ENCODE assay signal across 10 cellular contexts in genomic region chr9:127505396-127506116, GRCh38. TPM values are rescaled to one million over a fixed set of nuclear protein-coding genes. Genes with fewer than 3 reads are reported as not detected.
A peak's percentile ranks its signal among the peaks of the same experiment; 100 is the strongest.
DNase-seq lines count a peak whose midpoint lies in the region; ATAC-seq and TF ChIP-seq lines count a peak whose summit lies in the region.
"Had no signal": no experiment of that assay in that cellular context is flagged by ENCODE, and none has a peak within 500 bp of the region (broad histone marks: within the 10 kb centered on the region; RNA-seq: fewer than 3 reads in every experiment).

No MANE protein-coding gene starts in this region.

- no peaks in the 10 kb centered on the region for H3K27me3 Mint-ChIP-seq in activated T-helper 1 cell treated with anti-CD3 and anti-CD28 coated beads, Interleukin-12 subunit alpha, Interleukin-12 subunit beta, Interleukin-2, Interleukin-4 antibody, amounts not matched to agents 30 ng/mL and 10 ng/mL and 1 ng/mL, durations not matched to agents 14 hours and 24 hours and 36 hours (ENCODE audit: insufficient read depth)

- H3K4me3 ChIP-seq in GM06990 (replicated peaks; ENCODE audit: low read depth, low read length), result no peak overlapping the region
- no peak overlapping the region for H3K4me3 ChIP-seq in LNCaP clone FGC (ENCODE audit: low read depth, low read length)
- H3K4me3 ChIP-seq in right cardiac atrium (ENCODE audit: low read length), result no peak overlapping the region
- H3K4me3 ChIP-seq: SK-N-MC had no signal

- no peaks in the 10 kb centered on the region; the same call in 1 of the 2 replicates for H3K36me3 ChIP-seq in GM06990 (ENCODE audit: control insufficient read depth, insufficient read depth, low read length)

- no peak overlapping the region for H3K27ac ChIP-seq in right cardiac atrium (ENCODE audit: low read length)
- H3K27ac ChIP-seq: SK-N-MC had no signal

- peaks cover 5% of the 10 kb centered on the region for H3K4me1 Mint-ChIP-seq in activated T-helper 1 cell treated with anti-CD3 and anti-CD28 coated beads, Interleukin-12 subunit alpha, Interleukin-12 subunit beta, Interleukin-2, Interleukin-4 antibody, amounts not matched to agents 30 ng/mL and 10 ng/mL and 1 ng/mL, durations not matched to agents 14 hours and 24 hours and 36 hours (ENCODE audit: low read depth)
- no peaks in the 10 kb centered on the region for H3K4me1 Mint-ChIP-seq in stimulated activated effector memory CD8-positive, alpha-beta T cell treated with anti-CD3 and anti-CD28 coated beads, Interleukin-12 subunit alpha, Interleukin-12 subunit beta, amount 100 ng/mL, for 72 hours

- 71% methylated on average over 16 of the region's 16 CpGs for WGBS in right cardiac atrium

- H3K27me3 ChIP-seq in GM06990 (replicated peaks; ENCODE audit: control insufficient read depth, insufficient read depth, low read length) (no peaks in the 10 kb centered on the region), right cardiac atrium (ENCODE audit: control insufficient read depth, insufficient read depth) (no peaks in the 10 kb centered on the region)

- no peak overlapping the region for H3K4me3 Mint-ChIP-seq in activated T-helper 1 cell treated with anti-CD3 and anti-CD28 coated beads, Interleukin-12 subunit alpha, Interleukin-12 subunit beta, Interleukin-2, Interleukin-4 antibody, amounts not matched to agents 30 ng/mL and 10 ng/mL and 1 ng/mL, durations not matched to agents 14 hours and 24 hours and 36 hours
- H3K4me3 Mint-ChIP-seq in stimulated activated effector memory CD8-positive, alpha-beta T cell treated with anti-CD3 and anti-CD28 coated beads, Interleukin-12 subunit alpha, Interleukin-12 subunit beta, amount 100 ng/mL, for 72 hours, result no peak overlapping the region

- TF ChIP-seq CTCF in GM06990 (IDR thresholded peaks at IDR 0.05; ENCODE audit: insufficient read depth, low read length, poor library complexity, severe bottlenecking), result peak; percentile 71
- TF ChIP-seq CTCF in LNCaP clone FGC (IDR thresholded peaks at IDR 0.05; ENCODE audit: control insufficient read depth, extremely low read depth, insufficient read depth), result peak; percentile 51

- H3K9me3 Mint-ChIP-seq in activated T-helper 1 cell treated with anti-CD3 and anti-CD28 coated beads, Interleukin-12 subunit alpha, Interleukin-12 subunit beta, Interleukin-2, Interleukin-4 antibody, amounts not matched to agents 30 ng/mL and 10 ng/mL and 1 ng/mL, durations not matched to agents 14 hours and 24 hours and 36 hours, result no peaks in the 10 kb centered on the region
- H3K9me3 Mint-ChIP-seq in stimulated activated effector memory CD8-positive, alpha-beta T cell treated with anti-CD3 and anti-CD28 coated beads, Interleukin-12 subunit alpha, Interleukin-12 subunit beta, amount 100 ng/mL, for 72 hours, result no peaks in the 10 kb centered on the region

- peaks cover 2% of the 10 kb centered on the region for H3K36me3 Mint-ChIP-seq in activated T-helper 1 cell treated with anti-CD3 and anti-CD28 coated beads, Interleukin-12 subunit alpha, Interleukin-12 subunit beta, Interleukin-2, Interleukin-4 antibody, amounts not matched to agents 30 ng/mL and 10 ng/mL and 1 ng/mL, durations not matched to agents 14 hours and 24 hours and 36 hours (ENCODE audit: low read depth)
- peaks cover 19% of the 10 kb centered on the region for H3K36me3 Mint-ChIP-seq in stimulated activated effector memory CD8-positive, alpha-beta T cell treated with anti-CD3 and anti-CD28 coated beads, Interleukin-12 subunit alpha, Interleukin-12 subunit beta, amount 100 ng/mL, for 72 hours

- H3K9me3 ChIP-seq in right cardiac atrium (ENCODE audit: control insufficient read depth, low read length), result no peaks in the 10 kb centered on the region

- intact Hi-C loops in activated T-helper 1 cell treated with anti-CD3 and anti-CD28 coated beads, Interleukin-12 subunit alpha, Interleukin-12 subunit beta, Interleukin-2, Interleukin-4 antibody, amounts not matched to agents 30 ng/mL and 10 ng/mL and 1 ng/mL, durations not matched to agents 14 hours and 24 hours and 36 hours (cut with micrococcal nuclease), result loop anchor here (2.0 kb wide), 1 partner anchor 415 kb away; no protein-coding TSS in a partner anchor
- intact Hi-C loops in right cardiac atrium (cut with DNase I), result loop anchor here (2.0 to 10.0 kb wide), 2 partner anchors 81 to 419 kb away; no protein-coding TSS in a partner anchor

- H3K4me1 ChIP-seq in right cardiac atrium (ENCODE audit: control insufficient read depth, insufficient read depth, low read length), result no peaks in the 10 kb centered on the region

- H3K27ac Mint-ChIP-seq in activated T-helper 1 cell treated with anti-CD3 and anti-CD28 coated beads, Interleukin-12 subunit alpha, Interleukin-12 subunit beta, Interleukin-2, Interleukin-4 antibody, amounts not matched to agents 30 ng/mL and 10 ng/mL and 1 ng/mL, durations not matched to agents 14 hours and 24 hours and 36 hours, result no peak overlapping the region
- H3K27ac Mint-ChIP-seq in stimulated activated effector memory CD8-positive, alpha-beta T cell treated with anti-CD3 and anti-CD28 coated beads, Interleukin-12 subunit alpha, Interleukin-12 subunit beta, amount 100 ng/mL, for 72 hours, result peak overlapping the region; percentile 52

- ATAC-seq in right cardiac atrium (peak; percentile 25 to 47), GM21529 (IDR thresholded peaks at IDR 0.05; ENCODE audit: unreplicated experiment) (no peak)
- ATAC-seq in stimulated activated effector memory CD8-positive, alpha-beta T cell treated with anti-CD3 and anti-CD28 coated beads, Interleukin-12 subunit alpha, Interleukin-12 subunit beta, amount 100 ng/mL, for 72 hours, result peak; percentile 44

- DNase-seq in GM06990 (ENCODE audit: extremely low read depth, insufficient read length), result no peak
- no peak for DNase-seq in LNCaP clone FGC (ENCODE audit: low read depth)
- DNase-seq in activated T-helper 1 cell treated with anti-CD3 and anti-CD28 coated beads, Interleukin-12 subunit alpha, Interleukin-12 subunit beta, Interleukin-2, Interleukin-4 antibody, amounts not matched to agents 30 ng/mL and 10 ng/mL and 1 ng/mL, durations not matched to agents 14 hours and 24 hours and 36 hours (ENCODE audit: low spot score), result peak; percentile 7
- peak; percentile 36 to 76 (median 68) for DNase-seq in right cardiac atrium
- peak; percentile 24 to 61 for DNase-seq in stimulated activated effector memory CD8-positive, alpha-beta T cell treated with anti-CD3 and anti-CD28 coated beads, Interleukin-12 subunit alpha, Interleukin-12 subunit beta, amount 100 ng/mL, for 72 hours (ENCODE audit: low spot score in 2 of 2)
- no peak for DNase-seq in retina
- no peak for DNase-seq in T1000 (lab: John Stamatoyannopoulos, UW)
- DNase-seq: left cardiac atrium had no signal

RNA-seq across cellular contexts. Expression of gene LRSAM1, which starts 54.2 kb away (rescaled TPM):
- total RNA-seq in activated T-helper 1 cell treated with anti-CD3 and anti-CD28 coated beads, Interleukin-12 subunit alpha, Interleukin-12 subunit beta, Interleukin-2, Interleukin-4 antibody, amounts not matched to agents 30 ng/mL and 10 ng/mL and 1 ng/mL, durations not matched to agents 14 hours and 24 hours and 36 hours, result 23.8 and 25.8 TPM in 2 replicates
- 10 to 100 TPM; 14.4 to 23.3 (median 21.1) TPM for total RNA-seq in right cardiac atrium
- 23.8 TPM for polyA plus RNA-seq in right cardiac atrium

RNA-seq across cellular contexts. Expression of gene RPL12, which starts 54.4 kb away (rescaled TPM):
- total RNA-seq in activated T-helper 1 cell treated with anti-CD3 and anti-CD28 coated beads, Interleukin-12 subunit alpha, Interleukin-12 subunit beta, Interleukin-2, Interleukin-4 antibody, amounts not matched to agents 30 ng/mL and 10 ng/mL and 1 ng/mL, durations not matched to agents 14 hours and 24 hours and 36 hours, result 1,157 and 1,162 TPM in 2 replicates
- 100 to 1,000 TPM; 535 to 714 (median 622) TPM for total RNA-seq in right cardiac atrium
- polyA plus RNA-seq in right cardiac atrium, result 1,268 TPM

Comparison
In these comparisons a context has a peak if more than half of its experiments do, and no peak if none do; other contexts are left out.
1. DNase-seq: peak in activated T-helper 1 cell treated with anti-CD3 and anti-CD28 coated beads, Interleukin-12 subunit alpha, Interleukin-12 subunit beta, Interleukin-2, Interleukin-4 antibody, amounts not matched to agents 30 ng/mL and 10 ng/mL and 1 ng/mL, durations not matched to agents 14 hours and 24 hours and 36 hours (single experiment), right cardiac atrium (3 of 3) and stimulated activated effector memory CD8-positive, alpha-beta T cell treated with anti-CD3 and anti-CD28 coated beads, Interleukin-12 subunit alpha, Interleukin-12 subunit beta, amount 100 ng/mL, for 72 hours (2 of 2); none in GM06990 (single experiment), LNCaP clone FGC (single experiment), retina (single experiment) and T1000 (single experiment).